ENCODE assay signal across 1 cellular context in the genomic region with DNA sequence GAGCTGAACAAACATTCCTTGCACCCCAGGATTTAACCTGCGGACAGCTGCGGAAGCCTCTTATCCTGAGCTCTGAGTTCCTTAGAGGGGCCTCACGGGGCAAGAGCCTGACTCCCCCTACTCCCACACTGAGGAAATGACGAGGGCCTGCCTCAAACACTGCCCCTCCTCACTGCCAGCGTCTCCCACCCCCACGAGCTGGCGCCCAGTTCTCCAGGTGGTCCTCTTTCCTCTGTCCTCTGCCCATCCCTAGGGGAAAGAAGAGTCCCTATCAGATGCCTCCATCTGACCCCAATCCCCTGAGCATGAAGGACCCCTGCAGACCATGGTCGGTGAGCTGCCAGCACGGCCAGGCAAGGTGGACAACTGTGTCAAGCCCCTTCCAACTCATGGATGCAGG.
TF ChIP-seq lines count a peak whose summit lies in the region.

No MANE protein-coding gene starts in this region.

TF ChIP-seq in WTC11, 78 proteins besides CTCF, POLR2A, EP300 and RAD21 (continued from another document):
- TF ChIP-seq ARID4B (CRISPR knock-in tag; IDR thresholded peaks at IDR 0.05; ENCODE audit: borderline replicate concordance) = no peak
- TF ChIP-seq MLX (CRISPR knock-in tag; IDR thresholded peaks at IDR 0.05) = no peak
- TF ChIP-seq ZNF416 (CRISPR knock-in tag; IDR thresholded peaks at IDR 0.05) = no peak
- TF ChIP-seq ESRRA (CRISPR knock-in tag; IDR thresholded peaks at IDR 0.05; ENCODE audit: borderline replicate concordance) = no peak
- no peak for TF ChIP-seq FOXP1 (CRISPR knock-in tag; IDR thresholded peaks at IDR 0.05; ENCODE audit: borderline replicate concordance)
- no peak for TF ChIP-seq SOX15 (CRISPR knock-in tag; IDR thresholded peaks at IDR 0.05)
- no peak for TF ChIP-seq CDX4 (CRISPR knock-in tag; IDR thresholded peaks at IDR 0.05; ENCODE audit: borderline replicate concordance)
- TF ChIP-seq, protein P1, sequence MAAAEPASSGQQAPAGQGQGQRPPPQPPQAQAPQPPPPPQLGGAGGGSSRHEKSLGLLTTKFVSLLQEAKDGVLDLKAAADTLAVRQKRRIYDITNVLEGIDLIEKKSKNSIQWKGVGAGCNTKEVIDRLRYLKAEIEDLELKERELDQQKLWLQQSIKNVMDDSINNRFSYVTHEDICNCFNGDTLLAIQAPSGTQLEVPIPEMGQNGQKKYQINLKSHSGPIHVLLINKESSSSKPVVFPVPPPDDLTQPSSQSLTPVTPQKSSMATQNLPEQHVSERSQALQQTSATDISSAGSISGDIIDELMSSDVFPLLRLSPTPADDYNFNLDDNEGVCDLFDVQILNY (CRISPR knock-in tag; IDR thresholded peaks at IDR 0.05) = no peak
- TF ChIP-seq NFE2L1 (CRISPR knock-in tag; IDR thresholded peaks at IDR 0.05) = no peak
- TF ChIP-seq, protein P2, sequence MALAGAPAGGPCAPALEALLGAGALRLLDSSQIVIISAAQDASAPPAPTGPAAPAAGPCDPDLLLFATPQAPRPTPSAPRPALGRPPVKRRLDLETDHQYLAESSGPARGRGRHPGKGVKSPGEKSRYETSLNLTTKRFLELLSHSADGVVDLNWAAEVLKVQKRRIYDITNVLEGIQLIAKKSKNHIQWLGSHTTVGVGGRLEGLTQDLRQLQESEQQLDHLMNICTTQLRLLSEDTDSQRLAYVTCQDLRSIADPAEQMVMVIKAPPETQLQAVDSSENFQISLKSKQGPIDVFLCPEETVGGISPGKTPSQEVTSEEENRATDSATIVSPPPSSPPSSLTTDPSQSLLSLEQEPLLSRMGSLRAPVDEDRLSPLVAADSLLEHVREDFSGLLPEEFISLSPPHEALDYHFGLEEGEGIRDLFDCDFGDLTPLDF (CRISPR knock-in tag; IDR thresholded peaks at IDR 0.05) = no peak
- TF ChIP-seq RORB (CRISPR knock-in tag; IDR thresholded peaks at IDR 0.05) = no peak
- TF ChIP-seq IRF2 (CRISPR knock-in tag; IDR thresholded peaks at IDR 0.05; ENCODE audit: borderline replicate concordance, low read depth) = no peak
